12 cellular contexts compared by ENCODE assay signal in the genomic region with DNA sequence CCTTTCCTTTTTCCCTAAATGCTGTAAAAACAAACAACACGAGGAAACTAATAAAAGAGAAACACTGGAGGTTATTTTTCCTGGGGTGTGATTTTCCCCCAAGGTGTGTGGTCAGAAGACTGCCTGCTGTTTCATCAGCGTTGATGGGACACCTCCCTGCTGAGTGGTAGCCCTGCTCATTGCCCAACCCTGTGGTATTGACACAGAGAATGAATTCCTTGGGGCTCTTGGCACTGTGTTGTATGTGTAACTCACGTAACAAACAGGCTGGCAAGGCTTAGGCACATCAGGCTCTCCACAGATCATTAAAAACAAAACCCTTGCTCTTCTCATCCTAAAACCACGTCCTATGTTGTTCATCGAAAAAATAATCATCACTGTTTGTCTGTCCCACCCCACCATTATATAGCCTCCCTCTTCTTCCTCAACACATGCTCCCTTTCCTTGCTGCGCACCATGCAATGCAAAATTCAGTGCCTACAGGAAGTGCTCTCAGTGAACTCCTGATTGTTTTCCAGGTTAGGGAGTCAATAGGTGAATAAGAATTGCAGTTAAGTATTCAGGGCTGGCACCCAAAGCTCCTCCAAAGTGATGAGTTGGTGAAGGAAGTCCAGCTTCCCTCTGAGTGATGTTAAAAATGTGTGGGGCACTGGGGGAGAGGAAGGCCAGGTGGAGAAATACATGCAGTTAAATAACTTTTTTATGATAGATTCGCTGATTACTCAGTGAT. TPM values are rescaled to one million over a fixed set of nuclear protein-coding genes. Genes with fewer than 3 reads are reported as not detected.
DNase-seq lines count a peak whose midpoint lies in the region; ATAC-seq and TF ChIP-seq lines count a peak whose summit lies in the region.
"Had no signal": no experiment of that assay in that cellular context is flagged by ENCODE, and none has a peak within 500 bp of the region (broad histone marks: within the 10 kb centered on the region; RNA-seq: fewer than 3 reads in every experiment).

No MANE protein-coding gene starts in this region.

- no peak for TF ChIP-seq CTCF in Peyer's patch (IDR thresholded peaks at IDR 0.05)

- ATAC-seq in left colon = peak; percentile 84

- H3K27me3 ChIP-seq in Peyer's patch (no peaks in the 10 kb centered on the region), H7 (ENCODE audit: control insufficient read depth, insufficient read depth, low read length) (no peaks in the 10 kb centered on the region)
- H3K27me3 ChIP-seq: pancreas had no signal

- intact Hi-C loops in left colon (cut with DNase I, micrococcal nuclease) = no loop called here

- DNase-seq in AG08395 (ENCODE audit: low spot score) (peak; percentile 59), HT1080 (ENCODE audit: low read depth) (peak; percentile 54), amniotic epithelial cell (ENCODE audit: low read depth) (peak; percentile 27), left colon (no peak), Peyer's patch (no peak), NCI-H1105 (lab: John Stamatoyannopoulos, UW) (no peak), H7 (no peak)
- DNase-seq in stimulated activated CD4-positive, alpha-beta T cell treated with anti-CD3 and anti-CD28 coated beads, Interleukin-4, amount 100 ng/mL, for 24 hours = no peak
- DNase-seq: activated CD4-positive, alpha-beta T cell treated with anti-CD3 and anti-CD28 coated beads, Interleukin-2, amount 50 U/mL, for 4 hours; activated effector memory CD4-positive, alpha-beta T cell treated with anti-CD3 and anti-CD28 coated beads, Interleukin-2, amount 50 U/mL, for 16 hours; IMR-90; pancreas had no signal

- no peak for TF ChIP-seq POLR2A in Peyer's patch (IDR thresholded peaks at IDR 0.05)

- H3K36me3 ChIP-seq in Peyer's patch (no peaks in the 10 kb centered on the region), H7 (replicated peaks; ENCODE audit: control insufficient read depth, insufficient read depth, low read length) (no peaks in the 10 kb centered on the region)
- H3K36me3 ChIP-seq: pancreas had no signal

- no peak overlapping the region for H3K4me3 ChIP-seq in Peyer's patch
- H3K4me3 ChIP-seq in H7 (ENCODE audit: insufficient read depth, low read depth, low read length) = no peak overlapping the region
- H3K4me3 ChIP-seq: pancreas had no signal

- no peak overlapping the region for H3K27ac ChIP-seq in Peyer's patch
- H3K27ac ChIP-seq: pancreas had no signal

- no peaks in the 10 kb centered on the region for H3K4me1 ChIP-seq in Peyer's patch
- H3K4me1 ChIP-seq: pancreas had no signal

- no peaks in the 10 kb centered on the region for H3K9me3 ChIP-seq in Peyer's patch
- H3K9me3 ChIP-seq: pancreas had no signal

RNA-seq across cellular contexts. Expression of a gene that starts 11.3 kb away (rescaled TPM):
- total RNA-seq in HT1080 (2014; rRNA removed; shearing (Covaris generic)) = 12.0 and 16.2 TPM in 2 replicates
- polyA plus RNA-seq in HT1080 (2015; cell fraction: cytosol; rRNA removed) = 28.0 and 31.9 TPM in 2 replicates
- polyA plus RNA-seq in HT1080 (2015; cell fraction: nucleus; rRNA removed) = 14.5 and 17.3 TPM in 2 replicates
- 10 to 100 TPM; 47.3 to 48.8 TPM for total RNA-seq in left colon
- 10 to 100 TPM; 15.9 to 38.0 (median 23.9) TPM for total RNA-seq in Peyer's patch
- 30.5 and 32.4 TPM in 2 replicates for total RNA-seq in H7 (2014; rRNA removed; shearing (Covaris generic))

RNA-seq across cellular contexts. Expression of a gene that starts 11.8 kb away (rescaled TPM):
- total RNA-seq in HT1080 (2014; rRNA removed; shearing (Covaris generic)) = 2.8 and 2.9 TPM in 2 replicates
- 2.8 and 3.1 TPM in 2 replicates for polyA plus RNA-seq in HT1080 (2015; cell fraction: cytosol; rRNA removed)
- 1.3 and 1.6 TPM in 2 replicates for polyA plus RNA-seq in HT1080 (2015; cell fraction: nucleus; rRNA removed)
- 10 to 100 TPM; 13.7 to 34.9 TPM for total RNA-seq in left colon
- total RNA-seq in Peyer's patch = 1 to 10 TPM; 3.3 to 5.6 (median 4.3) TPM
- 1.0 and 1.8 TPM in 2 replicates for total RNA-seq in H7 (2014; rRNA removed; shearing (Covaris generic))

Comparison
In these comparisons a context has a peak if more than half of its experiments do, and no peak if none do; other contexts are left out.
1. DNase-seq: peak in AG08395 (single experiment), HT1080 (single experiment) and amniotic epithelial cell (single experiment); none in left colon (0 of 2), Peyer's patch (0 of 3), NCI-H1105 (single experiment), stimulated activated CD4-positive, alpha-beta T cell treated with anti-CD3 and anti-CD28 coated beads, Interleukin-4, amount 100 ng/mL, for 24 hours (single experiment) and H7 (single experiment).